17 cellular contexts compared by ENCODE assay signal in genomic region chr12:68785358-68785757, GRCh38. TPM values are rescaled to one million over a fixed set of nuclear protein-coding genes. Genes with fewer than 3 reads are reported as not detected.
A peak's percentile ranks its signal among the peaks of the same experiment; 100 is the strongest.
DNase-seq lines count a peak whose midpoint lies in the region; ATAC-seq and TF ChIP-seq lines count a peak whose summit lies in the region.
"Had no signal": no experiment of that assay in that cellular context is flagged by ENCODE, and none has a peak within 500 bp of the region (broad histone marks: within the 10 kb centered on the region; RNA-seq: fewer than 3 reads in every experiment).

No MANE protein-coding gene starts in this region.

- no peak overlapping the region for H2BK120ac ChIP-seq in mesenchymal stem cell (ENCODE audit: low read depth, low read length)

- whole genome bisulfite sequencing in mesenchymal stem cell = 86% methylated on average over 2 of the region's 2 CpGs

- no peak overlapping the region for H4K91ac ChIP-seq in mesenchymal stem cell (ENCODE audit: low read length)

- H3K9me3 ChIP-seq in OCI-LY3 (ENCODE audit: insufficient read depth, low read length) (no peaks in the 10 kb centered on the region), mesenchymal stem cell (ENCODE audit: control insufficient read depth, low read length) (no peaks in the 10 kb centered on the region)
- H3K9me3 ChIP-seq: SK-N-SH had no signal

- no peak overlapping the region for H3K23ac ChIP-seq in mesenchymal stem cell (ENCODE audit: low read length in 2 of 2)

- H3K36me3 ChIP-seq in OCI-LY3 (replicated peaks; ENCODE audit: low read depth, low read length) (no peaks in the 10 kb centered on the region), mesenchymal stem cell (ENCODE audit: control insufficient read depth in 1 of 2, insufficient read depth in 2 of 2, low read depth in 1 of 2, low read length in 2 of 2) (no peaks in the 10 kb centered on the region)

- TF ChIP-seq CTCF in OCI-LY3 (IDR thresholded peaks at IDR 0.05; ENCODE audit: low read depth, low read length) = no peak

- H2BK15ac ChIP-seq in mesenchymal stem cell (ENCODE audit: low read depth, poor library complexity, severe bottlenecking) = no peak overlapping the region

- no peak overlapping the region for H3K4me3 ChIP-seq in OCI-LY3 (ENCODE audit: low read length)
- no peak overlapping the region for H3K4me3 ChIP-seq in mesenchymal stem cell (ENCODE audit: insufficient read depth in 1 of 2, low read depth in 1 of 2, low read length in 2 of 2)
- H3K4me3 ChIP-seq: PC-9 had no signal

- H4K8ac ChIP-seq in mesenchymal stem cell (ENCODE audit: low read length) = no peak overlapping the region

- no peak overlapping the region for H3K18ac ChIP-seq in mesenchymal stem cell (ENCODE audit: low read depth in 1 of 2, low read length in 2 of 2)

- H2AFZ ChIP-seq in OCI-LY3 (ENCODE audit: low read depth, low read length) (no peak overlapping the region), mesenchymal stem cell (ENCODE audit: low read depth, low read length) (no peak overlapping the region)
- H2AFZ ChIP-seq: PC-9 had no signal

- no peak overlapping the region for H2BK5ac ChIP-seq in mesenchymal stem cell (ENCODE audit: low read depth, low read length, poor library complexity, severe bottlenecking)

- H3K27ac ChIP-seq in OCI-LY3 (ENCODE audit: low read length) = no peak overlapping the region
- H3K27ac ChIP-seq in mesenchymal stem cell (ENCODE audit: low read length, poor library complexity, severe bottlenecking) = no peak overlapping the region
- H3K27ac ChIP-seq: PC-9 had no signal

- H3K27me3 ChIP-seq in OCI-LY3 (ENCODE audit: low read depth, low read length) (no peaks in the 10 kb centered on the region), mesenchymal stem cell (ENCODE audit: control insufficient read depth in 1 of 2, insufficient read depth in 1 of 2, low read length in 2 of 2) (no peaks in the 10 kb centered on the region)

- peaks cover 28% of the 10 kb centered on the region for H3K4me1 ChIP-seq in OCI-LY3 (ENCODE audit: low read length)
- peaks cover 2% of the 10 kb centered on the region for H3K4me1 ChIP-seq in mesenchymal stem cell (ENCODE audit: control insufficient read depth, insufficient read depth, low read depth, low read length)

- H3K79me2 ChIP-seq in OCI-LY3 (ENCODE audit: low read length) = no peaks in the 10 kb centered on the region

- no peak overlapping the region for H3K4ac ChIP-seq in mesenchymal stem cell (ENCODE audit: low read depth in 1 of 2, low read length in 2 of 2)

- no peak overlapping the region for H2AK5ac ChIP-seq in mesenchymal stem cell (ENCODE audit: low read length, severe bottlenecking)

- H3K4me2 ChIP-seq in OCI-LY3 (ENCODE audit: low read length) = peak overlapping the region; percentile 33
- H3K4me2 ChIP-seq in mesenchymal stem cell (ENCODE audit: low read length, poor library complexity, severe bottlenecking) = no peak overlapping the region
- H3K4me2 ChIP-seq: PC-9, SK-N-SH had no signal

- H3K14ac ChIP-seq in mesenchymal stem cell (ENCODE audit: low read length in 2 of 2) = no peak overlapping the region

- H4K20me1 ChIP-seq in OCI-LY3 (ENCODE audit: insufficient read depth, low read length) = no peaks in the 10 kb centered on the region

- ATAC-seq in esophagus mucosa = peak; percentile 32
- ATAC-seq: left ventricle myocardium superior; natural killer cell treated with Interleukin-12 subunit alpha and Interleukin-12 subunit beta and Interleukin-15 and Interleukin-18, amount 100 ng/mL, for 72 hours had no signal

- peak; percentile 30 for DNase-seq in COLO829 (ENCODE audit: low spot score)
- no peak for DNase-seq in mesenchymal stem cell
- no peak for DNase-seq in HuH-7 (ENCODE audit: low spot score)
- DNase-seq in HUDEP-2 (lab: John Stamatoyannopoulos, UW; ENCODE audit: unreplicated experiment in 76 of 76) = no peak
- DNase-seq in activated CD4-positive, CD25-positive, alpha-beta regulatory T cell (lab: John Stamatoyannopoulos, UW) = no peak
- DNase-seq in midbrain (lab: John Stamatoyannopoulos, UW) = no peak
- DNase-seq: activated CD4-positive, alpha-beta T cell treated with anti-CD3 and anti-CD28 coated beads for 48 hours; activated naive CD4-positive, alpha-beta T cell treated with anti-CD3 and anti-CD28 coated beads, Interleukin-2, amount 50 U/mL, for 16 hours; H7; left ventricle myocardium superior; NCI-H1930; NCI-H510A treated with DMSO at 0.1 percent for 48 hours; PC-9; SK-N-SH had no signal

- H3K9ac ChIP-seq in OCI-LY3 (ENCODE audit: low read length) (no peak overlapping the region), mesenchymal stem cell (ENCODE audit: low read length) (peak overlapping the region; percentile 23)
- H3K9ac ChIP-seq: SK-N-SH had no signal

- H2BK12ac ChIP-seq in mesenchymal stem cell (ENCODE audit: low read length in 2 of 2) = no peak overlapping the region

- H3K79me1 ChIP-seq in mesenchymal stem cell (replicated peaks; ENCODE audit: low read length, poor library complexity, severe bottlenecking) = no peaks in the 10 kb centered on the region

RNA-seq across cellular contexts. Expression of gene MDM2, which starts 22.6 kb away (rescaled TPM):
- total RNA-seq in esophagus mucosa = 92.9 TPM
- 95.3 TPM for polyA plus RNA-seq in mesenchymal stem cell (2013, experiment 1 of 2)
- 102 TPM for polyA plus RNA-seq in mesenchymal stem cell (2013, experiment 2 of 2)

RNA-seq across cellular contexts. Expression of gene SLC35E3, which starts 39.4 kb away (rescaled TPM):
- 10.7 TPM for total RNA-seq in esophagus mucosa
- polyA plus RNA-seq in mesenchymal stem cell (2013, experiment 1 of 2) = 6.3 TPM
- polyA plus RNA-seq in mesenchymal stem cell (2013, experiment 2 of 2) = 6.9 TPM
